1 cellular context compared by ENCODE assay signal in the genomic region with DNA sequence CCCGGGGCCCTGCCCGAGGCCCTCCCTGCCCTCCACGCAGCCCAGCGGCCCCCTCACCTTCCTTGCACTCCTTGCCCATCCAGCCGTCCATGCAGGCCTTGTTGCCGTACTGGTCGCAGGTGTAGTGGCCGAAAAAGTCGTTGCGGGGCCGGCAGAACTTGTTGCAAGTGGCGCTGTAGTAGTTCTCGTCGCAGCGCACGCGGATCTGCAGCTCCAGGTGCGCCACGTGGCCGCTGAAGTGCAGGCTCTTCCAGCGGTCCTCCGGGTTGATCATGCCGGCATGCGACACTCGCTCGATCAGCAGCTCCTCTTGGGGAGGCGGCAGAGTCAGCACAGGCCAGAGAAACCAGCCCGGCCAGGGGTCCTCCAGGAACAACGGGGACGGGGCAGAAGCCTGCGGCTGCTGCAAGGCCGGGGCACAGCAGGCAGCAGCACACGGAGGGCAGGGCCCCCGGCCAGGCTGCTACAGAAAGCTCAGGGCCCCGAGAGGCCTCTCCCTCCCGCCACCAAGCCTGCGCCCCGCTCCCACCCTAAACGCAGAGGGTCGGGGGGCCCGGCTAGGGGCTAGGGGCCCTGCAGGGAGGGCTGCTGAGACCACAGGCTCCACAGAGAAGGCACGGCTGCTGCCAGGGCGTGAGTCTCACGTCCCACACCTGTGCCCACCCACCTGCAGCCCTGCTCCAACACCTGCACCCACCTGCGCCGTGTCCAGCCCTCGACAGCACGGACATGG.
TF ChIP-seq lines count a peak whose summit lies in the region.

No MANE protein-coding gene starts in this region.

TF ChIP-seq in HepG2, 621 proteins besides CTCF, POLR2A, EP300 and RAD21 (continued from another document):
- TF ChIP-seq, protein P1, sequence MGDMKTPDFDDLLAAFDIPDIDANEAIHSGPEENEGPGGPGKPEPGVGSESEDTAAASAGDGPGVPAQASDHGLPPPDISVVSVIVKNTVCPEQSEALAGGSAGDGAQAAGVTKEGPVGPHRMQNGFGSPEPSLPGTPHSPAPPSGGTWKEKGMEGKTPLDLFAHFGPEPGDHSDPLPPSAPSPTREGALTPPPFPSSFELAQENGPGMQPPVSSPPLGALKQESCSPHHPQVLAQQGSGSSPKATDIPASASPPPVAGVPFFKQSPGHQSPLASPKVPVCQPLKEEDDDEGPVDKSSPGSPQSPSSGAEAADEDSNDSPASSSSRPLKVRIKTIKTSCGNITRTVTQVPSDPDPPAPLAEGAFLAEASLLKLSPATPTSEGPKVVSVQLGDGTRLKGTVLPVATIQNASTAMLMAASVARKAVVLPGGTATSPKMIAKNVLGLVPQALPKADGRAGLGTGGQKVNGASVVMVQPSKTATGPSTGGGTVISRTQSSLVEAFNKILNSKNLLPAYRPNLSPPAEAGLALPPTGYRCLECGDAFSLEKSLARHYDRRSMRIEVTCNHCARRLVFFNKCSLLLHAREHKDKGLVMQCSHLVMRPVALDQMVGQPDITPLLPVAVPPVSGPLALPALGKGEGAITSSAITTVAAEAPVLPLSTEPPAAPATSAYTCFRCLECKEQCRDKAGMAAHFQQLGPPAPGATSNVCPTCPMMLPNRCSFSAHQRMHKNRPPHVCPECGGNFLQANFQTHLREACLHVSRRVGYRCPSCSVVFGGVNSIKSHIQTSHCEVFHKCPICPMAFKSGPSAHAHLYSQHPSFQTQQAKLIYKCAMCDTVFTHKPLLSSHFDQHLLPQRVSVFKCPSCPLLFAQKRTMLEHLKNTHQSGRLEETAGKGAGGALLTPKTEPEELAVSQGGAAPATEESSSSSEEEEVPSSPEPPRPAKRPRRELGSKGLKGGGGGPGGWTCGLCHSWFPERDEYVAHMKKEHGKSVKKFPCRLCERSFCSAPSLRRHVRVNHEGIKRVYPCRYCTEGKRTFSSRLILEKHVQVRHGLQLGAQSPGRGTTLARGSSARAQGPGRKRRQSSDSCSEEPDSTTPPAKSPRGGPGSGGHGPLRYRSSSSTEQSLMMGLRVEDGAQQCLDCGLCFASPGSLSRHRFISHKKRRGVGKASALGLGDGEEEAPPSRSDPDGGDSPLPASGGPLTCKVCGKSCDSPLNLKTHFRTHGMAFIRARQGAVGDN (CRISPR knock-in tag; IDR thresholded peaks at IDR 0.05) = peak; percentile 85
- no peak for TF ChIP-seq ZNF749 (CRISPR knock-in tag; IDR thresholded peaks at IDR 0.05; ENCODE audit: borderline replicate concordance)
- TF ChIP-seq, protein P2, sequence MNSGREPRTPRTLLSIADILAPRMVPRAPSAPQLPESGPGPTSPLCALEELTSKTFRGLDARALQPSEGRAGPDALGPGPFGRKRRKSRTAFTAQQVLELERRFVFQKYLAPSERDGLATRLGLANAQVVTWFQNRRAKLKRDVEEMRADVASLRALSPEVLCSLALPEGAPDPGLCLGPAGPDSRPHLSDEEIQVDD (CRISPR knock-in tag; IDR thresholded peaks at IDR 0.05; ENCODE audit: borderline replicate concordance) = no peak; the same call in 1 of the 2 replicates
- TF ChIP-seq NR2F6 (IDR thresholded peaks at IDR 0.05) = no peak
- TF ChIP-seq NR2F6 (CRISPR knock-in tag; IDR thresholded peaks at IDR 0.05) = 0 out of 2 replicates have a peak, but pooled peaks have one; percentile 6
- TF ChIP-seq ATM (IDR thresholded peaks at IDR 0.05; ENCODE audit: borderline replicate concordance) = no peak
- no peak for TF ChIP-seq ZNF260 (CRISPR knock-in tag; IDR thresholded peaks at IDR 0.05; ENCODE audit: borderline replicate concordance, low read depth)
- TF ChIP-seq MTF2 (CRISPR knock-in tag; IDR thresholded peaks at IDR 0.05; ENCODE audit: borderline replicate concordance) = peak; percentile 95; the same call in 1 of the 2 replicates
- no peak for TF ChIP-seq NFE2L1 (CRISPR knock-in tag; IDR thresholded peaks at IDR 0.05; ENCODE audit: borderline replicate concordance)
- TF ChIP-seq, protein P3, sequence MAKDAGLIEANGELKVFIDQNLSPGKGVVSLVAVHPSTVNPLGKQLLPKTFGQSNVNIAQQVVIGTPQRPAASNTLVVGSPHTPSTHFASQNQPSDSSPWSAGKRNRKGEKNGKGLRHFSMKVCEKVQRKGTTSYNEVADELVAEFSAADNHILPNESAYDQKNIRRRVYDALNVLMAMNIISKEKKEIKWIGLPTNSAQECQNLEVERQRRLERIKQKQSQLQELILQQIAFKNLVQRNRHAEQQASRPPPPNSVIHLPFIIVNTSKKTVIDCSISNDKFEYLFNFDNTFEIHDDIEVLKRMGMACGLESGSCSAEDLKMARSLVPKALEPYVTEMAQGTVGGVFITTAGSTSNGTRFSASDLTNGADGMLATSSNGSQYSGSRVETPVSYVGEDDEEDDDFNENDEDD (CRISPR knock-in tag; IDR thresholded peaks at IDR 0.05; ENCODE audit: borderline replicate concordance) = peak; percentile 67; the same call in 1 of the 2 replicates
- no peak for TF ChIP-seq MAZ (IDR thresholded peaks at IDR 0.05; ENCODE audit: borderline replicate concordance, low read depth, low read length)
- TF ChIP-seq MAZ (CRISPR knock-in tag; IDR thresholded peaks at IDR 0.05; ENCODE audit: low read depth) = no peak
- TF ChIP-seq, protein P4, sequence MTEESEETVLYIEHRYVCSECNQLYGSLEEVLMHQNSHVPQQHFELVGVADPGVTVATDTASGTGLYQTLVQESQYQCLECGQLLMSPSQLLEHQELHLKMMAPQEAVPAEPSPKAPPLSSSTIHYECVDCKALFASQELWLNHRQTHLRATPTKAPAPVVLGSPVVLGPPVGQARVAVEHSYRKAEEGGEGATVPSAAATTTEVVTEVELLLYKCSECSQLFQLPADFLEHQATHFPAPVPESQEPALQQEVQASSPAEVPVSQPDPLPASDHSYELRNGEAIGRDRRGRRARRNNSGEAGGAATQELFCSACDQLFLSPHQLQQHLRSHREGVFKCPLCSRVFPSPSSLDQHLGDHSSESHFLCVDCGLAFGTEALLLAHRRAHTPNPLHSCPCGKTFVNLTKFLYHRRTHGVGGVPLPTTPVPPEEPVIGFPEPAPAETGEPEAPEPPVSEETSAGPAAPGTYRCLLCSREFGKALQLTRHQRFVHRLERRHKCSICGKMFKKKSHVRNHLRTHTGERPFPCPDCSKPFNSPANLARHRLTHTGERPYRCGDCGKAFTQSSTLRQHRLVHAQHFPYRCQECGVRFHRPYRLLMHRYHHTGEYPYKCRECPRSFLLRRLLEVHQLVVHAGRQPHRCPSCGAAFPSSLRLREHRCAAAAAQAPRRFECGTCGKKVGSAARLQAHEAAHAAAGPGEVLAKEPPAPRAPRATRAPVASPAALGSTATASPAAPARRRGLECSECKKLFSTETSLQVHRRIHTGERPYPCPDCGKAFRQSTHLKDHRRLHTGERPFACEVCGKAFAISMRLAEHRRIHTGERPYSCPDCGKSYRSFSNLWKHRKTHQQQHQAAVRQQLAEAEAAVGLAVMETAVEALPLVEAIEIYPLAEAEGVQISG (CRISPR knock-in tag; IDR thresholded peaks at IDR 0.05) = no peak
- no peak for TF ChIP-seq HOXA5 (CRISPR knock-in tag; IDR thresholded peaks at IDR 0.05)
- TF ChIP-seq ZNF431 (CRISPR knock-in tag; IDR thresholded peaks at IDR 0.05; ENCODE audit: borderline replicate concordance, low read depth) = no peak
